Comparison of ENCODE assay signal across 1 cellular context in genomic region chr20:9293145-9293544, GRCh38.
TF ChIP-seq lines count a peak whose summit lies in the region.

No MANE protein-coding gene starts in this region.

TF ChIP-seq in HEK293, 187 proteins besides CTCF, POLR2A, EP300 and RAD21 (continued from another document):
- TF ChIP-seq ZBTB8A (tag by site-specific recombination; IDR thresholded peaks at IDR 0.05) (no peak), MEIS1 (CRISPR knock-in tag; IDR thresholded peaks at IDR 0.05; ENCODE audit: borderline replicate concordance) (no peak), KLF10 (tag by site-specific recombination; IDR thresholded peaks at IDR 0.05) (no peak), ZNF561 (tag by site-specific recombination; IDR thresholded peaks at IDR 0.05; ENCODE audit: borderline replicate concordance) (no peak), ZNF274 (IDR thresholded peaks at IDR 0.05; ENCODE audit: low read length) (no peak), ZNF274 (tag by site-specific recombination; IDR thresholded peaks at IDR 0.05; ENCODE audit: borderline replicate concordance) (no peak), OVOL3 (tag by site-specific recombination; IDR thresholded peaks at IDR 0.05) (no peak)
